Comparison of ENCODE assay signal across 8 cellular contexts in the genomic region with DNA sequence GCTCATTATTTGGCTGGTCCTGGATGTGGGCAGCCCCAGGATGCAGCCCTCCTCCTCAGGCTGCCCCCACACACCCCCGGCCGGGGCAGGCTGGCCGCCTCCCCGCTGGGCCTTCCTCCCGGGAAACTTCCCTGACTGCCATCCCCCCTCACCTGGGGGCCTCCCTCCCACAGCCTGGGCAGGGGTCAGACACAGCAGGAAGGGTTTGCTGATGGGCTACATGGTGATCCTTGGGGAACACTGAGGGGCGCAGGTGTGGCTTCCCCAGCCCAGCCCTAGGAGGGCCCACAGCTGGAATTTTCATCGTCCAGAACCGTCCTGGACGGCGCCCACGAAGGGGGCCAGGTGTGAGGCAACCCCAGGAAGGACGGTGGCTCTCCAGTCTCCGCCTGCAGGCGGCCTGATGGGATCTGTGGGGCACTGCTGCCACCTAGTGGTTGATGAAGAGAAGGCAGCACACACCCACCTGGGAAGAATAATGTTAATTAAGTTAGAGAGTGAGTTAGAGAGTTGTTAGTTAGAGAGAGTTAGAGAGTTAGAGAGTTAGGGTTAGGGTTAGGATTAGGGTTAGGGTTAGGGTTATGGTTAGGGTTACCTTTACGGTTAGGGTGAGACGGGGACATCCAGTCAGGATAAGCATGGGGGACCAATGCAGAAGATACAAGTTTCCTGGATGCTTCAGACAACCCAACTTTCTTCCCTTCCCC.
DNase-seq lines count a peak whose midpoint lies in the region; ATAC-seq and TF ChIP-seq lines count a peak whose summit lies in the region.

No MANE protein-coding gene starts in this region.

- H4K20me1 ChIP-seq in KMS-11 (ENCODE audit: insufficient read depth) (no peaks in the 10 kb centered on the region), osteoblast (ENCODE audit: insufficient read depth, low read length) (no peaks in the 10 kb centered on the region)

- H3K27me3 ChIP-seq in KMS-11 (ENCODE audit: insufficient read depth, low read depth) (peaks cover 3% of the 10 kb centered on the region; the same call in 1 of the 2 replicates), foreskin keratinocyte (peaks cover 7% of the 10 kb centered on the region), osteoblast (ENCODE audit: insufficient read depth, low read length) (peaks cover 4% of the 10 kb centered on the region), thyroid gland (no peaks in the 10 kb centered on the region)

- peak; percentile 54 for DNase-seq in DMS114 treated with DMSO at 0.1 percent for 48 hours (lab: John Stamatoyannopoulos, UW; ENCODE audit: unreplicated experiment)
- DNase-seq in SK-MEL-5 (ENCODE audit: low read depth, low spot score): peak; percentile 70
- peak; percentile 21 for DNase-seq in activated gamma-delta T cell (lab: John Stamatoyannopoulos, UW)
- peak in 1 of 2 donors; percentile 29 for DNase-seq in foreskin keratinocyte
- peak; percentile 96 for DNase-seq in osteoblast (ENCODE audit: insufficient read length, low spot score, missing footprints)
- peak; percentile 58 to 66 for DNase-seq in thyroid gland

- ATAC-seq in foreskin keratinocyte (peak; percentile 44), GM19397 (IDR thresholded peaks at IDR 0.05; ENCODE audit: unreplicated experiment) (no peak)

- WGBS in thyroid gland, 2 donors: 6% methylated on average over 8 to 10 of the region's 16 CpGs

- intact Hi-C loops in thyroid gland (cut with DNase I): loop anchor here (5.0 to 10.0 kb wide), 4 partner anchors 61 to 1239 kb away; no protein-coding TSS in a partner anchor

- H3K4me1 ChIP-seq in KMS-11 (ENCODE audit: low read depth, poor library complexity, severe bottlenecking) (no peaks in the 10 kb centered on the region), foreskin keratinocyte (no peaks in the 10 kb centered on the region), osteoblast (ENCODE audit: insufficient read depth, low read length) (no peaks in the 10 kb centered on the region), thyroid gland (peaks cover 0 to 3% of the 10 kb centered on the region in 2 donors)

- H2AFZ ChIP-seq in KMS-11 (ENCODE audit: low read depth): no peak overlapping the region
- H2AFZ ChIP-seq in osteoblast (ENCODE audit: low read length): no peak overlapping the region

- no peaks in the 10 kb centered on the region for H3K79me2 ChIP-seq in KMS-11 (ENCODE audit: insufficient read depth, low read depth)
- H3K79me2 ChIP-seq in osteoblast (ENCODE audit: insufficient read depth, low read length): no peaks in the 10 kb centered on the region

- no peak for TF ChIP-seq POLR2A in thyroid gland (IDR thresholded peaks at IDR 0.05)

- no peaks in the 10 kb centered on the region for H3K9me3 ChIP-seq in osteoblast (ENCODE audit: low read depth, low read length)
- no peaks in the 10 kb centered on the region for H3K9me3 ChIP-seq in thyroid gland

- H3K36me3 ChIP-seq in KMS-11 (ENCODE audit: insufficient read depth) (no peaks in the 10 kb centered on the region), osteoblast (ENCODE audit: insufficient read depth, low read length) (no peaks in the 10 kb centered on the region), thyroid gland (no peaks in the 10 kb centered on the region)

- no peak overlapping the region for H3K9ac ChIP-seq in KMS-11

- TF ChIP-seq CTCF in KMS-11 (conservative IDR thresholded peaks at IDR 0.05; ENCODE audit: low read depth, low read length): peak; percentile 97
- peak; percentile 98 for TF ChIP-seq CTCF in foreskin keratinocyte (conservative IDR thresholded peaks at IDR 0.05)
- peak; percentile 90 for TF ChIP-seq CTCF in osteoblast (IDR thresholded peaks at IDR 0.05; ENCODE audit: extremely low read depth, low read depth, low read length)
- peak; percentile 98 to 100 (median 99) for TF ChIP-seq CTCF in thyroid gland (IDR thresholded peaks at IDR 0.05)

- in situ Hi-C loops in SK-MEL-5 (cut with HindIII; ENCODE audit: low pct_unique_long_range_greater_than_20kb, low sequenced_read_pairs): no loop called here

- no peak overlapping the region for H3K4me3 ChIP-seq in KMS-11 (IDR thresholded peaks at IDR 0.05; ENCODE audit: insufficient read depth, low read depth, low read length)
- H3K4me3 ChIP-seq in osteoblast (ENCODE audit: insufficient read depth, low read length): no peak overlapping the region
- no peak overlapping the region for H3K4me3 ChIP-seq in thyroid gland (replicated peaks in 1 of 3)

- no peak overlapping the region for H3K4me2 ChIP-seq in KMS-11
- H3K4me2 ChIP-seq in osteoblast (ENCODE audit: insufficient read depth, low read length): no peak overlapping the region

- H3K27ac ChIP-seq in KMS-11: no peak overlapping the region
- H3K27ac ChIP-seq in foreskin keratinocyte: no peak overlapping the region
- no peak overlapping the region for H3K27ac ChIP-seq in osteoblast (ENCODE audit: low read depth, low read length)
- H3K27ac ChIP-seq in thyroid gland: no peak overlapping the region
